ENCODE assay signal across 8 cellular contexts in genomic region chr20:24992420-24993205, GRCh38. TPM values are rescaled to one million over a fixed set of nuclear protein-coding genes. Genes with fewer than 3 reads are reported as not detected.
DNase-seq lines count a peak whose midpoint lies in the region; ATAC-seq and TF ChIP-seq lines count a peak whose summit lies in the region.

TSS of gene APMAP (minus strand) at chr20:24992751. CDS start at chr20:24992688, 63 bp downstream.

- H3K9me3 Mint-ChIP-seq in activated naive CD8-positive, alpha-beta T cell treated with anti-CD3 and anti-CD28 coated beads, Interleukin-2, amount 50 U/mL, for 24 hours = no peaks in the 10 kb centered on the region

- H3K14ac ChIP-seq in trophoblast cell (ENCODE audit: low read length) = peak within 1 kb of the TSS; percentile 82

- H3K79me1 ChIP-seq in trophoblast cell (ENCODE audit: low read length) = peaks cover 8% of the 10 kb centered on the region

- H3K23ac ChIP-seq in trophoblast cell (ENCODE audit: low read length) = no peak within 1 kb of the TSS

- peak within 1 kb of the TSS; percentile 89 for H3K4me2 ChIP-seq in trophoblast cell (ENCODE audit: low read length)

- H3K4me1 ChIP-seq in trophoblast cell (ENCODE audit: control insufficient read depth in 1 of 2, insufficient read depth in 2 of 2, low read length in 2 of 2) (peaks cover 4 to 9% of the 10 kb centered on the region in 2 experiments), tibial nerve (peaks cover 0 to 48% (median 19%) of the 10 kb centered on the region in 4 donors)

- TF ChIP-seq EP300 in tibial nerve (IDR thresholded peaks at IDR 0.05) = peak; percentile 92 to 99

- H4K12ac ChIP-seq in trophoblast cell (ENCODE audit: low read depth, low read length) = peak within 1 kb of the TSS; percentile 51

- H3K36me3 ChIP-seq in trophoblast cell (ENCODE audit: control insufficient read depth in 1 of 2, insufficient read depth in 2 of 2, low read length in 2 of 2) (peaks cover 0 to 2% of the 10 kb centered on the region in 2 experiments), tibial nerve (no peaks in the 10 kb centered on the region)

- no peak within 1 kb of the TSS for H3K27ac ChIP-seq in trophoblast cell (ENCODE audit: low read depth, low read length)
- H3K27ac ChIP-seq in tibial nerve = peak within 1 kb of the TSS; percentile 83 to 97 (median 96)

- no peaks in the 10 kb centered on the region for H3K27me3 ChIP-seq in trophoblast cell (ENCODE audit: insufficient read depth, low read length)
- no peaks in the 10 kb centered on the region for H3K27me3 ChIP-seq in tibial nerve

- peaks cover 10% of the 10 kb centered on the region for H3K36me3 Mint-ChIP-seq in activated naive CD8-positive, alpha-beta T cell treated with anti-CD3 and anti-CD28 coated beads, Interleukin-2, amount 50 U/mL, for 24 hours (ENCODE audit: low read depth)

- TF ChIP-seq CTCF in GM12875 (IDR thresholded peaks at IDR 0.05; ENCODE audit: borderline replicate concordance, insufficient read depth, low read depth, low read length) (no peak), tibial nerve (IDR thresholded peaks at IDR 0.05) (peak in 1 of 5 experiments; percentile 48)

- intact Hi-C loops in Right ventricle myocardium superior (cut with DNase I) = loop anchor here (1.0 to 5.0 kb wide), 2 partner anchors 73 to 200 kb away; no protein-coding TSS in a partner anchor

- H4K91ac ChIP-seq in trophoblast cell (ENCODE audit: low read depth, low read length) = peak within 1 kb of the TSS; percentile 79

- H3K9me3 ChIP-seq in trophoblast cell (ENCODE audit: insufficient read depth, low read depth, low read length) (no peaks in the 10 kb centered on the region), tibial nerve (no peaks in the 10 kb centered on the region)

- WGBS in trophoblast cell (ENCODE audit: extremely low coverage, insufficient coverage, insufficient read length) = no CpG with 5 or more reads among the region's 74 CpGs
- WGBS in tibial nerve, 2 donors = 0 to 1% methylated on average over 22 to 44 of the region's 74 CpGs

- H3K4me1 Mint-ChIP-seq in activated naive CD8-positive, alpha-beta T cell treated with anti-CD3 and anti-CD28 coated beads, Interleukin-2, amount 50 U/mL, for 24 hours = peaks cover 57% of the 10 kb centered on the region

- peak within 1 kb of the TSS; percentile 95 for H4K8ac ChIP-seq in trophoblast cell (ENCODE audit: low read depth, low read length)

- no peak within 1 kb of the TSS for H2BK12ac ChIP-seq in trophoblast cell (ENCODE audit: low read length)

- H3K27ac Mint-ChIP-seq in activated naive CD8-positive, alpha-beta T cell treated with anti-CD3 and anti-CD28 coated beads, Interleukin-2, amount 50 U/mL, for 24 hours = peak within 1 kb of the TSS; percentile 91

- ATAC-seq in HG02678 (IDR thresholded peaks at IDR 0.05; ENCODE audit: unreplicated experiment) (peak; percentile 98), Right ventricle myocardium superior (ENCODE audit: poor library complexity) (peak; percentile 95)
- ATAC-seq in activated naive CD8-positive, alpha-beta T cell treated with anti-CD3 and anti-CD28 coated beads, Interleukin-2, amount 50 U/mL, for 24 hours = peak; percentile 97

- peak; percentile 92 for DNase-seq in NCI-H1105 treated with DMSO at 0.1 percent for 48 hours (lab: John Stamatoyannopoulos, UW)
- peak; percentile 96 for DNase-seq in SW480 (ENCODE audit: low spot score)
- peak; percentile 98 for DNase-seq in activated naive CD8-positive, alpha-beta T cell treated with anti-CD3 and anti-CD28 coated beads, Interleukin-2, amount 50 U/mL, for 24 hours
- DNase-seq in Right ventricle myocardium superior = peak; percentile 99
- peak; percentile 97 to 99 for DNase-seq in trophoblast cell
- DNase-seq in tibial nerve (ENCODE audit: low spot score in 2 of 2) = peak; percentile 93 to 98

- peak within 1 kb of the TSS; percentile 39 for H3K4ac ChIP-seq in trophoblast cell (ENCODE audit: low read depth, low read length)

- H3K4me3 Mint-ChIP-seq in activated naive CD8-positive, alpha-beta T cell treated with anti-CD3 and anti-CD28 coated beads, Interleukin-2, amount 50 U/mL, for 24 hours = peak within 1 kb of the TSS; percentile 97

- H3K4me3 ChIP-seq in GM12875 (ENCODE audit: low read depth, low read length) (peak within 1 kb of the TSS; percentile 77), trophoblast cell (ENCODE audit: low read depth, low read length) (peak within 1 kb of the TSS; percentile 96), tibial nerve (peak within 1 kb of the TSS; percentile 68 to 87 (median 80))

- peak within 1 kb of the TSS; percentile 84 for H2AK5ac ChIP-seq in trophoblast cell (ENCODE audit: low read length)

- no peaks in the 10 kb centered on the region for H3K27me3 Mint-ChIP-seq in activated naive CD8-positive, alpha-beta T cell treated with anti-CD3 and anti-CD28 coated beads, Interleukin-2, amount 50 U/mL, for 24 hours

- peak; percentile 97 to 99 for TF ChIP-seq POLR2A in tibial nerve (IDR thresholded peaks at IDR 0.05)

- peak within 1 kb of the TSS; percentile 82 for H3K18ac ChIP-seq in trophoblast cell (ENCODE audit: low read length)

- peak within 1 kb of the TSS; percentile 0 for H2BK5ac ChIP-seq in trophoblast cell (ENCODE audit: low read depth, low read length, poor library complexity)

- peak within 1 kb of the TSS; percentile 87 for H3K9ac ChIP-seq in trophoblast cell (ENCODE audit: low read length)

- peaks cover 7% of the 10 kb centered on the region for H3K79me2 ChIP-seq in trophoblast cell (ENCODE audit: control insufficient read depth, insufficient read depth, low read length, poor library complexity)

- H2BK120ac ChIP-seq in trophoblast cell (ENCODE audit: insufficient read depth, low read length, poor library complexity) = peak within 1 kb of the TSS; percentile 79

- peak within 1 kb of the TSS; percentile 62 for H2AFZ ChIP-seq in trophoblast cell (ENCODE audit: insufficient read depth, low read length, poor library complexity)

RNA-seq across cellular contexts. Expression of gene APMAP, which starts in this region (rescaled TPM):
- total RNA-seq in Right ventricle myocardium superior = 23.2 TPM
- polyA plus RNA-seq in trophoblast cell (2013) = 60.5 and 62.0 TPM in 2 replicates
- 10 to 100 TPM; 45.3 to 83.1 (median 54.1) TPM for total RNA-seq in tibial nerve
